Comparison of ENCODE assay signal across 10 cellular contexts in the genomic region with DNA sequence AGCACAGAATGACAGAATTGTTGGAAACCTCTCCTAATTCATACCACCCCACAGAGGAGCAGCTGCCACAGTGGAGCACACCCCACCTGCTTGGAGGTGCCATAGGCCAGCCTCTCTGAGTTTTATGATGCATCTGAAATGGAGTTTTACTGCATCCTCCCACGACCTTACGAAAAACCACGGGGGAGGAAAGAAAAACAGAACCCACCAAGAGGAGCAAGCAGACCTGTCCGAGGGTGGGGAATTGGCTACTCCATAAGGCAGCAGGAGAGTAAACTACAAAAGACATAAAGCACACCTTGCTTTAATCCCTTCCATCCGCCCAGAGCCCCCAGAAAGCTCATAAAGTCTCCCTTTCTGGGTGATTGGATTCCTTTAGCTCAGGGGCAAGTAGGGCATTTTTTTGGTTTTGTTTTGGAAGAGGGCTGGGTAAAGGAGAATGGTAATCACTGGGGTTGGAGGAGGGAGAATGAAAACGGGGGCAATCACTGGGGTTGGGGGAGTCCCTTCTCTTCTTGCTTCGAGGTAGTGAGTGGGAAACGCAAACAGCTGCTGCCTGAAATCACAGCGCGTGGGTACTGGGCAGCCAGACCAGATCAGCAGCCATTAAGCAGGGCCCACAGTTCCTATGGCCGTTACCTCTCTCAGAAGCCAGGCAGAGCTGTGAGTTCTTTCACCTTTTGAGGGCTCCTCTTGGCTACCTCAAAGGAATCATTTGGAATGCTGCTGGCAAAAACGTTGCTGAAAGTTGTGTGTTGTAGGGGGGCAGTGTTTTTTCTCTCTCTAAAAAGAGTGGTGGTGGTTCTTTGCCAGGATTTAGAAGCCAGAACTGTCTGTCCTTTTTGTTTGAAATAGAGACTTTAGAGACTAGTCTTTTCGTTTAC.
A peak's percentile ranks its signal among the peaks of the same experiment; 100 is the strongest.
DNase-seq lines count a peak whose midpoint lies in the region; ATAC-seq and TF ChIP-seq lines count a peak whose summit lies in the region.
"Had no signal": no experiment of that assay in that cellular context is flagged by ENCODE, and none has a peak within 500 bp of the region (broad histone marks: within the 10 kb centered on the region; RNA-seq: fewer than 3 reads in every experiment).

No MANE protein-coding gene starts in this region.

- DNase-seq in Caco-2 (no peak), T-cell (no peak), left kidney (ENCODE audit: low read depth, low spot score) (peak; percentile 94), kidney glomerular epithelial cell (lab: John Stamatoyannopoulos, UW) (no peak), NCI-H748 treated with DMSO at 0.1 percent for 48 hours (lab: John Stamatoyannopoulos, UW) (no peak), posterior cingulate gyrus (no peak)
- DNase-seq: DMS53, KG1 had no signal

- H3K27me3 Mint-ChIP-seq in Caco-2 (ENCODE audit: insufficient read depth, unreplicated experiment), result no peaks in the 10 kb centered on the region
- no peaks in the 10 kb centered on the region for H3K27me3 Mint-ChIP-seq in T-cell

- ATAC-seq in T-cell (replicated peaks in 1 of 4) (peak in 1 of 4 experiments; percentile 24), GM21515 (IDR thresholded peaks at IDR 0.05; ENCODE audit: unreplicated experiment) (no peak)

- no peak for TF ChIP-seq CTCF in Caco-2 (IDR thresholded peaks at IDR 0.05; ENCODE audit: insufficient read depth in 1 of 2, low read depth in 1 of 2, low read length in 1 of 2, severe bottlenecking in 1 of 2, unreplicated experiment in 1 of 2)

- CTCF ChIA-PET in Caco-2 (lab: Charles Lee) (no interaction called here), T-cell (lab: Charles Lee) (no interaction called here)

- H3K27ac Mint-ChIP-seq in Caco-2 (ENCODE audit: unreplicated experiment) (peak overlapping the region; percentile 92), T-cell (peak overlapping the region; percentile 84 to 85)

- intact Hi-C loops in Caco-2 (cut with micrococcal nuclease; ENCODE audit: unreplicated experiment), result no loop called here
- intact Hi-C loops in posterior cingulate gyrus (cut with DNase I), result no loop called here

- POLR2A ChIA-PET in Caco-2 (lab: Charles Lee), result interaction anchor here (0.6 kb wide), 1 partner anchor 437 kb away, joined by 4 read pairs; no protein-coding TSS in a partner anchor
- POLR2A ChIA-PET in T-cell (lab: Charles Lee), result no interaction called here

- BruUV-seq in Caco-2 (replicated peaks; lab: Mats Ljungman, UMichigan), result TSS peak; percentile 99

- H3K4me3 ChIP-seq in Caco-2 (ENCODE audit: low read depth, low read length) (no peak overlapping the region), skin epidermis (no peak overlapping the region)

- H3K4me1 Mint-ChIP-seq in Caco-2 (ENCODE audit: low read depth, unreplicated experiment), result peaks cover 26% of the 10 kb centered on the region
- H3K4me1 Mint-ChIP-seq in T-cell, result peaks cover 33 to 44% (median 40%) of the 10 kb centered on the region in 3 donors

- H3K4me3 Mint-ChIP-seq in Caco-2 (ENCODE audit: unreplicated experiment), result no peak overlapping the region
- peak overlapping the region in 2 of 3 donors; percentile 2 to 57 for H3K4me3 Mint-ChIP-seq in T-cell

- H3K27ac ChIP-seq in skin epidermis, result peak overlapping the region in 17 of 21 experiments; percentile 7 to 75 (median 53)

- no peaks in the 10 kb centered on the region for H3K9me3 Mint-ChIP-seq in Caco-2 (ENCODE audit: unreplicated experiment)
- H3K9me3 Mint-ChIP-seq in T-cell, result no peaks in the 10 kb centered on the region

- H3K27me3 ChIP-seq in Caco-2 (replicated peaks; ENCODE audit: control insufficient read depth, insufficient read depth, low read length), result no peaks in the 10 kb centered on the region

- H3K36me3 ChIP-seq in Caco-2 (ENCODE audit: control insufficient read depth, insufficient read depth, low read length), result no peaks in the 10 kb centered on the region

- peaks cover 19% of the 10 kb centered on the region for H3K4me1 ChIP-seq in Caco-2

- H3K9me3 ChIP-seq in Caco-2, result no peaks in the 10 kb centered on the region

- no peaks in the 10 kb centered on the region for H3K36me3 Mint-ChIP-seq in Caco-2 (ENCODE audit: insufficient read depth, unreplicated experiment)
- H3K36me3 Mint-ChIP-seq in T-cell, result peaks cover 8% of the 10 kb centered on the region
